ENCODE assay signal across 16 cellular contexts in genomic region chr6:168314948-168315347, GRCh38. TPM values are rescaled to one million over a fixed set of nuclear protein-coding genes. Genes with fewer than 3 reads are reported as not detected.
A peak's percentile ranks its signal among the peaks of the same experiment; 100 is the strongest.
DNase-seq lines count a peak whose midpoint lies in the region; ATAC-seq, FAIRE-seq and TF ChIP-seq lines count a peak whose summit lies in the region.
"Had no signal": no experiment of that assay in that cellular context is flagged by ENCODE, and none has a peak within 500 bp of the region (broad histone marks: within the 10 kb centered on the region; RNA-seq: fewer than 3 reads in every experiment).

No MANE protein-coding gene starts in this region.

- no peak for FAIRE-seq in pancreas (lab: Jason Lieb, UNC)

- H3K36me3 ChIP-seq in RWPE2 (ENCODE audit: low read depth) (no peaks in the 10 kb centered on the region), cardiac muscle cell (no peaks in the 10 kb centered on the region), pancreas (no peaks in the 10 kb centered on the region)

- peak; percentile 43 for TF ChIP-seq CTCF in RWPE2 (IDR thresholded peaks at IDR 0.05; ENCODE audit: poor library complexity, severe bottlenecking)
- peak; percentile 82 for TF ChIP-seq CTCF in cardiac muscle cell (IDR thresholded peaks at IDR 0.05; ENCODE audit: low read depth, low read length)
- TF ChIP-seq CTCF in pancreas (IDR thresholded peaks at IDR 0.05): no peak

- intact Hi-C loops in pancreas (cut with DNase I): no loop called here

- H3K4me3 ChIP-seq in RWPE2 (ENCODE audit: severe bottlenecking) (no peak overlapping the region), cardiac muscle cell (no peak overlapping the region), pancreas (no peak overlapping the region)

- H3K27me3 ChIP-seq in RWPE2 (ENCODE audit: insufficient read depth, poor library complexity, severe bottlenecking) (peaks cover 31% of the 10 kb centered on the region), cardiac muscle cell (peaks cover 30% of the 10 kb centered on the region), pancreas (no peaks in the 10 kb centered on the region)

- H3K27ac ChIP-seq in RWPE2 (ENCODE audit: poor library complexity, severe bottlenecking) (no peak overlapping the region), cardiac muscle cell (no peak overlapping the region), pancreas (no peak overlapping the region)

- ATAC-seq in RWPE2 (ENCODE audit: low read depth) (peak; percentile 77), pancreas (peak; percentile 4 to 18 (median 10)), GM21529 (IDR thresholded peaks at IDR 0.05; ENCODE audit: unreplicated experiment) (no peak)

- WGBS in pancreas, 2 donors: 40 to 57% methylated on average over 10 of the region's 10 CpGs

- H3K4me1 ChIP-seq in RWPE2 (ENCODE audit: insufficient read depth, poor library complexity, severe bottlenecking): no peaks in the 10 kb centered on the region
- no peaks in the 10 kb centered on the region for H3K4me1 ChIP-seq in cardiac muscle cell (ENCODE audit: low read depth)
- H3K4me1 ChIP-seq in pancreas: no peaks in the 10 kb centered on the region

- H3K9me3 ChIP-seq in RWPE2 (ENCODE audit: severe bottlenecking) (no peaks in the 10 kb centered on the region), cardiac muscle cell (ENCODE audit: low read depth) (no peaks in the 10 kb centered on the region), pancreas (no peaks in the 10 kb centered on the region)

- DNase-seq in DMS 273 treated with DMSO at 0.1 percent for 48 hours (lab: John Stamatoyannopoulos, UW) (peak; percentile 3), RWPE2 (ENCODE audit: low spot score) (no peak), cardiac muscle cell (ENCODE audit: low read depth in 1 of 2, low spot score in 1 of 2) (peak; percentile 17 to 92), pancreas (peak in 1 of 6 donors; percentile 30), amygdala (lab: John Stamatoyannopoulos, UW) (no peak), SK-N-DZ (ENCODE audit: low spot score) (no peak)
- no peak for DNase-seq in activated CD4-positive, CD25-positive, alpha-beta regulatory T cell (lab: John Stamatoyannopoulos, UW)
- DNase-seq: activated CD4-positive, alpha-beta memory T cell treated with anti-CD3 and anti-CD28 coated beads, Interleukin-2, amount 10 ng/mL, durations not matched to agents 7 days and 5 days; activated naive CD4-positive, alpha-beta T cell treated with anti-CD3 and anti-CD28 coated beads, Interleukin-2, amount 10 ng/mL, durations not matched to agents 7 days and 5 days; CD8-positive, alpha-beta memory T cell; hippocampal formation; NCI-H187; stimulated activated CD8-positive, alpha-beta memory T cell treated with anti-CD3 and anti-CD28 coated beads, Interleukin-4, amount 100 ng/mL, for 48 hours; T-helper 2 cell had no signal

RNA-seq across cellular contexts. Expression of gene DACT2, which starts 4.6 kb away (rescaled TPM):
- total RNA-seq in cardiac muscle cell (0.49 and 0.71 TPM in 2 replicates), pancreas (1 to 10 TPM in 5 of 6 donors, under 1 TPM in 1; 0.87 to 6.5 (median 2.8) TPM)
- polyA plus RNA-seq in cardiac muscle cell (0.32 and 0.77 TPM in 2 replicates), pancreas (1 to 10 TPM; 3.6 to 6.2 TPM)
- not detected in 2 replicates for polyA plus RNA-seq in SK-N-DZ (2014; cell fraction: cytosol; rRNA removed)
- polyA plus RNA-seq in SK-N-DZ (2014; cell fraction: nucleus; rRNA removed): not detected in 2 replicates
- total RNA-seq: CD8-positive, alpha-beta memory T cell; myocyte had no signal
- polyA plus RNA-seq: CD8-positive, alpha-beta memory T cell had no signal

Comparison
In these comparisons a context has a peak if more than half of its experiments do, and no peak if none do; other contexts are left out.
1. DNase-seq: peak in DMS 273 treated with DMSO at 0.1 percent for 48 hours (single experiment) and cardiac muscle cell (2 of 2); none in RWPE2 (single experiment), activated CD4-positive, CD25-positive, alpha-beta regulatory T cell (0 of 4), amygdala (0 of 56) and SK-N-DZ (single experiment).
2. CTCF ChIP-seq: peak in RWPE2 (single experiment) and cardiac muscle cell (single experiment); none in pancreas (0 of 4).